12 cellular contexts compared by ENCODE assay signal in genomic region chr12:106127289-106128126, GRCh38. TPM values are rescaled to one million over a fixed set of nuclear protein-coding genes. Genes with fewer than 3 reads are reported as not detected.
A peak's percentile ranks its signal among the peaks of the same experiment; 100 is the strongest.
DNase-seq lines count a peak whose midpoint lies in the region; ATAC-seq and TF ChIP-seq lines count a peak whose summit lies in the region.
"Had no signal": no experiment of that assay in that cellular context is flagged by ENCODE, and none has a peak within 500 bp of the region (broad histone marks: within the 10 kb centered on the region; RNA-seq: fewer than 3 reads in every experiment).

No MANE protein-coding gene starts in this region.

- no peak overlapping the region; the same call in 1 of the 2 replicates for H3K23ac ChIP-seq in IMR-90 (ENCODE audit: low read depth, low read length)

- H3K14ac ChIP-seq in IMR-90 (replicated peaks; ENCODE audit: low read depth, low read length), result 0 out of 2 replicates have a peak overlapping the region, but pooled peaks have one; percentile 2

- H4K5ac ChIP-seq in IMR-90 (ENCODE audit: low read depth, low read length), result no peak overlapping the region

- H3K36me3 ChIP-seq in IMR-90 (ENCODE audit: control insufficient read depth, insufficient read depth, low read length), result no peaks in the 10 kb centered on the region
- no peaks in the 10 kb centered on the region for H3K36me3 ChIP-seq in left lung
- no peaks in the 10 kb centered on the region for H3K36me3 ChIP-seq in thoracic aorta

- no peak overlapping the region for H2BK5ac ChIP-seq in IMR-90 (ENCODE audit: low read depth, low read length, poor library complexity, severe bottlenecking)

- POLR2A ChIA-PET in IMR-90 (lab: Charles Lee; ENCODE audit: unreplicated experiment), result no interaction called here

- in situ Hi-C loops in IMR-90 (cut with MboI; ENCODE audit: low sequenced_read_pairs), result no loop called here
- in situ Hi-C loops in astrocyte of the spinal cord (cut with HindIII; ENCODE audit: low sequenced_read_pairs), result no loop called here

- peak overlapping the region; percentile 31 for H2BK120ac ChIP-seq in IMR-90 (ENCODE audit: low read depth, low read length)

- no peak overlapping the region for H3K4me3 ChIP-seq in IMR-90 (ENCODE audit: insufficient read depth, low read depth, low read length)
- no peak overlapping the region for H3K4me3 ChIP-seq in astrocyte of the spinal cord (ENCODE audit: low read depth, low read length)
- no peak overlapping the region for H3K4me3 ChIP-seq in left lung
- H3K4me3 ChIP-seq in thoracic aorta, result no peak overlapping the region
- H3K4me3 ChIP-seq: mucosa of descending colon had no signal

- H2AK5ac ChIP-seq in IMR-90 (ENCODE audit: low read depth, low read length), result peak overlapping the region; percentile 62

- 88% methylated on average over 3 of the region's 11 CpGs; no CpG with 5 or more reads in 1 of the 2 experiments for WGBS in IMR-90 (ENCODE audit: extremely low coverage in 2 of 2, insufficient read length in 1 of 2), 2 experiments

- no peak; the same call in 1 of the 2 replicates for TF ChIP-seq CTCF in IMR-90 (conservative IDR thresholded peaks at IDR 0.05; ENCODE audit: low read depth, low read length)
- no peak for TF ChIP-seq CTCF in astrocyte of the spinal cord (IDR thresholded peaks at IDR 0.05; ENCODE audit: low read depth, low read length)
- no peak for TF ChIP-seq CTCF in left lung (IDR thresholded peaks at IDR 0.05)
- TF ChIP-seq CTCF in thoracic aorta (IDR thresholded peaks at IDR 0.05), result no peak

- no peak overlapping the region; the same call in 2 of the 3 replicates for H2BK15ac ChIP-seq in IMR-90 (ENCODE audit: low read depth, low read length)

- CTCF ChIA-PET in IMR-90 (lab: Yijun Ruan, JAX), result interaction anchor here (1.9 kb wide), 1 partner anchor 9 kb away, joined by 8 read pairs; no protein-coding TSS in a partner anchor

- H3K9ac ChIP-seq in IMR-90 (ENCODE audit: low read depth, low read length), result no peak overlapping the region

- H2AFZ ChIP-seq in IMR-90 (replicated peaks; ENCODE audit: low read length, poor library complexity), result no peak overlapping the region

- H3K9me3 ChIP-seq in IMR-90 (ENCODE audit: control insufficient read depth, insufficient read depth, low read length) (no peaks in the 10 kb centered on the region), left lung (no peaks in the 10 kb centered on the region), thoracic aorta (no peaks in the 10 kb centered on the region)
- H3K9me3 ChIP-seq: mucosa of descending colon had no signal

- no TSS peak for BruUV-seq in IMR-90 (replicated peaks; lab: Mats Ljungman, UMichigan)

- no peak overlapping the region for H3K4me2 ChIP-seq in IMR-90 (ENCODE audit: low read depth, low read length)

- no peak overlapping the region for H2AK9ac ChIP-seq in IMR-90 (replicated peaks; ENCODE audit: low read depth, low read length, poor library complexity)

- peaks cover 20% of the 10 kb centered on the region for H3K9me1 ChIP-seq in IMR-90 (ENCODE audit: insufficient read depth, low read length)

- dilution Hi-C loops in IMR-90 (cut with HindIII; ENCODE audit: low sequenced_read_pairs, unreplicated experiment), result no loop called here

- ATAC-seq in IMR-90 (ENCODE audit: low read depth) (no peak), left lung (peak; percentile 14), thoracic aorta (ENCODE audit: insufficient number of reproducible peaks, low FRiP score, low read depth) (no peak), HG03432 (IDR thresholded peaks at IDR 0.05; ENCODE audit: unreplicated experiment) (no peak)
- ATAC-seq: activated T-cell treated with anti-CD3 and anti-CD28 coated beads, Interleukin-2, amount 50 U/mL, for 72 hours had no signal

- peak overlapping the region; percentile 52 for H2BK20ac ChIP-seq in IMR-90 (ENCODE audit: low read depth, low read length)

- peaks cover 33% of the 10 kb centered on the region; the same call in 1 of the 2 replicates for H4K20me1 ChIP-seq in IMR-90 (ENCODE audit: insufficient read depth, low read length)

- H3K18ac ChIP-seq in IMR-90 (ENCODE audit: low read depth, low read length), result peak overlapping the region; percentile 1; the same call in 1 of the 2 replicates

- peak; percentile 16 for DNase-seq in IMR-90
- DNase-seq in astrocyte of the spinal cord (ENCODE audit: low read depth, low spot score), result peak; percentile 50
- no peak for DNase-seq in left lung
- no peak for DNase-seq in thoracic aorta (ENCODE audit: low spot score)
- no peak for DNase-seq in SW 1271 (lab: John Stamatoyannopoulos, UW)
- DNase-seq in superior temporal gyrus (ENCODE audit: extremely low spot score), result no peak
- DNase-seq: activated CD4-positive, alpha-beta T cell treated with anti-CD3 and anti-CD28 coated beads for 1 hour; activated T-cell treated with anti-CD3 and anti-CD28 coated beads, Interleukin-2, amount 50 U/mL, for 72 hours; COR-L47; mucosa of descending colon; retina had no signal

- H3K4ac ChIP-seq in IMR-90 (ENCODE audit: low read depth, low read length), result peak overlapping the region; percentile 54; the same call in 1 of the 2 replicates

- peak overlapping the region in 1 of 2 experiments; percentile 47; a peak in 2 of 4 replicates for H4K8ac ChIP-seq in IMR-90 (ENCODE audit: low read depth in 2 of 2, low read length in 2 of 2)

- no peaks in the 10 kb centered on the region for H3K27me3 ChIP-seq in IMR-90 (ENCODE audit: control insufficient read depth, insufficient read depth, low read length)
- no peaks in the 10 kb centered on the region for H3K27me3 ChIP-seq in left lung
- no peaks in the 10 kb centered on the region for H3K27me3 ChIP-seq in thoracic aorta (replicated peaks; ENCODE audit: insufficient read depth)

- H3K27ac ChIP-seq in IMR-90 (ENCODE audit: insufficient read depth, low read length), result no peak overlapping the region
- H3K27ac ChIP-seq in left lung, result no peak overlapping the region
- H3K27ac ChIP-seq in thoracic aorta, result peak overlapping the region; percentile 78 to 86

- H3K4me1 ChIP-seq in IMR-90 (ENCODE audit: control insufficient read depth, insufficient read depth, low read length), result peaks cover 16% of the 10 kb centered on the region
- peaks cover 0 to 5% of the 10 kb centered on the region in 2 donors for H3K4me1 ChIP-seq in left lung
- H3K4me1 ChIP-seq in thoracic aorta (ENCODE audit: control insufficient read depth in 1 of 2, low read depth in 2 of 2), result peaks cover 44 to 98% of the 10 kb centered on the region in 2 donors

- no peak overlapping the region for H3K56ac ChIP-seq in IMR-90 (ENCODE audit: extremely low read depth, insufficient read depth, low read length)

- H3K79me1 ChIP-seq in IMR-90 (ENCODE audit: low read depth in 1 of 2, low read length in 2 of 2), result peaks cover 36 to 80% of the 10 kb centered on the region in 2 experiments; a peak in 3 of 4 replicates

- peak overlapping the region; percentile 56; the same call in 1 of the 2 replicates for H4K91ac ChIP-seq in IMR-90 (ENCODE audit: insufficient read depth, low read depth, low read length)

- intact Hi-C loops in IMR-90 (cut with micrococcal nuclease) (no loop called here), left lung (cut with DNase I) (no loop called here)

- no peak for TF ChIP-seq POLR2A in IMR-90 (IDR thresholded peaks at IDR 0.05; ENCODE audit: low read depth, low read length)

- TF ChIP-seq RAD21 in IMR-90 (IDR thresholded peaks at IDR 0.05; ENCODE audit: low read length), result no peak

TF ChIP-seq in IMR-90, 13 proteins besides CTCF, POLR2A, EP300 and RAD21:
- TF ChIP-seq MAZ (IDR thresholded peaks at IDR 0.05; ENCODE audit: borderline replicate concordance, low read depth, low read length), result no peak
- TF ChIP-seq FOS (IDR thresholded peaks at IDR 0.05; ENCODE audit: low read depth, low read length), result no peak
- TF ChIP-seq SMC3 (IDR thresholded peaks at IDR 0.05; ENCODE audit: low read depth, low read length), result no peak
- TF ChIP-seq MXI1 (IDR thresholded peaks at IDR 0.05; ENCODE audit: borderline replicate concordance, low read depth, low read length), result no peak
- TF ChIP-seq USF2 (IDR thresholded peaks at IDR 0.05; ENCODE audit: low read depth, low read length), result no peak
- TF ChIP-seq RFX5 (IDR thresholded peaks at IDR 0.05; ENCODE audit: low read depth, low read length), result no peak
TF ChIP-seq in IMR-90: peak in this region for 0.

RNA-seq across cellular contexts. Expression of gene NUAK1, which starts 11.2 kb away (rescaled TPM):
- total RNA-seq in IMR-90 (2012; rRNA removed) (8.8 and 8.9 TPM in 2 replicates), left lung (10 to 100 TPM; 11.0 to 11.7 TPM), thoracic aorta (10 to 100 TPM; 20.0 to 31.4 TPM)
- polyA plus RNA-seq in IMR-90 (2012; rRNA removed), result 4.8 and 4.9 TPM in 2 replicates
- 3.0 and 3.1 TPM in 2 replicates for polyA plus RNA-seq in IMR-90 (2012; cell fraction: cytosol; rRNA removed)
- 4.5 and 10.4 TPM in 2 replicates for polyA plus RNA-seq in IMR-90 (2012; cell fraction: nucleus; rRNA removed; ENCODE audit: low replicate concordance)

Comparison
In these comparisons a context has a peak if more than half of its experiments do, and no peak if none do; other contexts are left out.
1. DNase-seq: peak in IMR-90 (single experiment) and astrocyte of the spinal cord (single experiment); none in left lung (0 of 2), thoracic aorta (single experiment), SW 1271 (0 of 2) and superior temporal gyrus (single experiment).
2. H3K27ac ChIP-seq: peak in thoracic aorta (2 of 2); none in IMR-90 (single experiment) and left lung (0 of 2).